ENCODE assay signal across 8 cellular contexts in the genomic region with DNA sequence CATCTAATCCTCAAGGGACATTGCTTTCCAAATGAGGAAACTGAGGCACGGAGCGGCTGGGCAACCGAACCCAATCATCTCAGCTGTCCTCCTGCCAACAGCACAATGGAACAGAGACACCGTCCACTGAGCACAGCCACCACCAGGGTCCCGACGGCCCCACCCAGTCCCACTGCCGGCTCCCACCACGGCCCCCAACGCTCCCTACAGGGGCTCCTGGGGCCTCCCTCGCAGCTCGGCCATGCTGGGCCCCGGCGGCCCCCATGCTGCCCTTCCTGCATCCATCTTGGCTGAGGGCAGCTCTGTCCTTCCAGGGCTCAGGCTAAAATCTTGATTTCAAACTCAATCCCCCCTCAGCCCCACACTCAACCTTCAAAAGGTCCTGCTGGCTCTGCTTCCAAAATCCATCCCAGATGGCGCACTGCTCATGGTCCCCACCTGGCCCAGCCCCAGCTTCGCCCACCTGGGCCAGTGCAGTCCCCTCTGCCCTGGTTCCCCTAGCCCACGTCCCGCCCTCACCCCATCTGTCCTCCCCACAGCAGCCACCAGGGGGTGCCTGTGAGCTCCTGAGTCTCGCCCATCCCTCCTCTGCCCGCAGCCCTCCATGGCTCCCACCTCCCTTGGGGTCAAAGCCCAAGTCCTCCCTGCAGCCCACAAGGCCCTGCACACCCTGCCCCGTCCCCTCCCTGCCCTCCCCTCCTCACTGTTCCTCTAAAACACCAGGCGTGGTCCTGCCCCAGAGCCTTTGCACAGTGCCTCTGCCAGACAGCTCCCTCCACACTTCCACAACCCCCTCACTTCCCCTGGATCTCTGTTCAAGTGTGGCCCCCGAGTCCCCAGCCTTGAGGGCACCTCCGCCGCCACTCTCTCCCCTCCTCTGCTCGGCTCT. TPM values are rescaled to one million over a fixed set of nuclear protein-coding genes. Genes with fewer than 3 reads are reported as not detected.
DNase-seq lines count a peak whose midpoint lies in the region; ATAC-seq and TF ChIP-seq lines count a peak whose summit lies in the region.

No MANE protein-coding gene starts in this region.

- no peak overlapping the region for H3K4me3 Mint-ChIP-seq in H9

- H3K56ac ChIP-seq in H9 (ENCODE audit: insufficient read length, low read depth, low read length) = no peak overlapping the region

- no peak overlapping the region for H4K91ac ChIP-seq in H9 (ENCODE audit: insufficient read length, low read depth, low read length)

- H3K36me3 Mint-ChIP-seq in H9 (ENCODE audit: insufficient read depth in 1 of 3, low read depth in 3 of 3) = peaks cover 3 to 18% (median 12%) of the 10 kb centered on the region in 3 experiments; a peak in 6 of 7 replicates

- no peaks in the 10 kb centered on the region for H3K27me3 ChIP-seq in H9 (ENCODE audit: insufficient read depth, low read length)

- H3K9me3 ChIP-seq in H9 (ENCODE audit: control insufficient read depth, low read depth, low read length) = no peaks in the 10 kb centered on the region

- peaks cover 3% of the 10 kb centered on the region; the same call in 1 of the 2 replicates for H3K79me2 ChIP-seq in H9 (ENCODE audit: insufficient read depth, low read length)

- DNase-seq in H9 = no peak
- peak; percentile 80 for DNase-seq in activated CD8-positive, alpha-beta memory T cell treated with anti-CD3 and anti-CD28 coated beads for 24 hours
- no peak for DNase-seq in fibroblast of mammary gland (ENCODE audit: low read depth)
- DNase-seq in stimulated activated CD4-positive, alpha-beta T cell treated with anti-CD3 and anti-CD28 coated beads, Interleukin-15, amount 100 ng/mL, for 1 hour (ENCODE audit: low read depth in 1 of 2, low spot score in 1 of 2) = peak; percentile 35 to 41
- no peak for DNase-seq in DMS53 (lab: John Stamatoyannopoulos, UW)
- DNase-seq in AML-193 (lab: John Stamatoyannopoulos, UW) = no peak
- no peak for DNase-seq in posterior vena cava (ENCODE audit: low spot score)

- no peak overlapping the region for H3K14ac ChIP-seq in H9 (ENCODE audit: insufficient read depth, low read length)

- H3K27ac Mint-ChIP-seq in H9 = 0 out of 7 replicates have a peak overlapping the region, but pooled peaks of 1 of the 3 experiments have one; percentile 66

- H2BK5ac ChIP-seq in H9 (ENCODE audit: insufficient read length, low read length) = no peak overlapping the region

- H4K5ac ChIP-seq in H9 (ENCODE audit: insufficient read length, low read depth, low read length) = no peak overlapping the region

- H2AFZ ChIP-seq in H9 (ENCODE audit: low read length) = no peak overlapping the region

- H2BK15ac ChIP-seq in H9 (ENCODE audit: low read depth, low read length) = no peak overlapping the region

- no peak overlapping the region for H4K8ac ChIP-seq in H9 (replicated peaks; ENCODE audit: insufficient read length, low read depth, low read length)

- H3K23me2 ChIP-seq in H9 (ENCODE audit: insufficient read length, low read depth, low read length, poor library complexity, severe bottlenecking) = peaks cover 8% of the 10 kb centered on the region

- peak; percentile 70 for TF ChIP-seq CTCF in H9 (conservative IDR thresholded peaks at IDR 0.05)
- TF ChIP-seq CTCF in fibroblast of mammary gland (conservative IDR thresholded peaks at IDR 0.05; ENCODE audit: control insufficient read depth, insufficient read depth, low read depth, low read length) = peak; percentile 49

- intact Hi-C loops in posterior vena cava (cut with DNase I) = no loop called here

- H3K23ac ChIP-seq in H9 (ENCODE audit: insufficient read length, low read depth, low read length) = no peak overlapping the region

- H3K27ac ChIP-seq in H9 (ENCODE audit: insufficient read length, low read depth, low read length) = no peak overlapping the region

- no peak overlapping the region for H3T11ph ChIP-seq in H9 (ENCODE audit: low read length)

- no peak overlapping the region for H2BK120ac ChIP-seq in H9 (ENCODE audit: low read depth, low read length, poor library complexity, severe bottlenecking)

- H3K9ac ChIP-seq in H9 (ENCODE audit: extremely low read depth, insufficient read length, low read length) = no peak overlapping the region

- no peak overlapping the region for H3K18ac ChIP-seq in H9 (ENCODE audit: insufficient read length, low read depth, low read length)

- H3K4me1 Mint-ChIP-seq in H9 = peaks cover 4 to 8% of the 10 kb centered on the region in 2 experiments

- H3K9me3 Mint-ChIP-seq in H9 = no peaks in the 10 kb centered on the region

- H4K20me1 ChIP-seq in H9 (ENCODE audit: control insufficient read depth, insufficient read depth, insufficient read length) = peaks cover under 1% of the 10 kb centered on the region

- no peak overlapping the region for H3K4me2 ChIP-seq in H9 (ENCODE audit: insufficient read depth, insufficient read length, low read length)

- H3K79me1 ChIP-seq in H9 (ENCODE audit: insufficient read depth, low read depth, low read length, poor library complexity, severe bottlenecking) = no peaks in the 10 kb centered on the region

- no peak overlapping the region for H3K4me3 ChIP-seq in fibroblast of mammary gland (ENCODE audit: control insufficient read depth, low read depth, low read length)

- no peak overlapping the region for H2BK12ac ChIP-seq in H9 (ENCODE audit: insufficient read length, low read depth, low read length)

- no peaks in the 10 kb centered on the region for H3K27me3 Mint-ChIP-seq in H9 (ENCODE audit: low read depth)

- no peak overlapping the region for H2AK5ac ChIP-seq in H9 (ENCODE audit: insufficient read length, low read length)

- WGBS in H9 (ENCODE audit: extremely low coverage, insufficient read length, low lambda C conversion rate) = no CpG with 5 or more reads among the region's 25 CpGs

- ATAC-seq in GM18858 (IDR thresholded peaks at IDR 0.05; ENCODE audit: unreplicated experiment) = no peak

- H3K4me1 ChIP-seq in H9 (ENCODE audit: insufficient read depth, low read length) = peaks cover 1% of the 10 kb centered on the region; the same call in 1 of the 2 replicates

- H3K4ac ChIP-seq in H9 (ENCODE audit: low read depth, low read length) = no peak overlapping the region

- H2BK20ac ChIP-seq in H9 (ENCODE audit: low read depth, low read length, poor library complexity, severe bottlenecking) = no peak overlapping the region

RNA-seq across cellular contexts. Expression of gene PIP5K1C, which starts 7.9 kb away (rescaled TPM):
- 41.7 and 42.2 TPM in 2 replicates for total RNA-seq in H9 (2021)
- 10 to 100 TPM; 80.9 to 85.4 TPM for total RNA-seq in posterior vena cava

RNA-seq across cellular contexts. Expression of gene TJP3, which starts 15.8 kb away (rescaled TPM):
- total RNA-seq in H9 (2021) (27.3 and 27.9 TPM in 2 replicates), posterior vena cava (under 1 TPM in 1 of 2 donors, not detected in 1; 0.10 TPM)

Comparison
In these comparisons a context has a peak if more than half of its experiments do, and no peak if none do; other contexts are left out.
1. DNase-seq: peak in activated CD8-positive, alpha-beta memory T cell treated with anti-CD3 and anti-CD28 coated beads for 24 hours (single experiment) and stimulated activated CD4-positive, alpha-beta T cell treated with anti-CD3 and anti-CD28 coated beads, Interleukin-15, amount 100 ng/mL, for 1 hour (2 of 2); none in H9 (single experiment), fibroblast of mammary gland (single experiment), DMS53 (single experiment), AML-193 (0 of 2) and posterior vena cava (single experiment).
2. RNA of gene TJP3, which starts 15.8 kb away (total RNA-seq): 27.3 to 27.9 TPM in H9; 0.10 TPM in posterior vena cava; every median in the first group is over 10 times any median in the second.